ENCODE assay signal across 14 cellular contexts in the genomic region with DNA sequence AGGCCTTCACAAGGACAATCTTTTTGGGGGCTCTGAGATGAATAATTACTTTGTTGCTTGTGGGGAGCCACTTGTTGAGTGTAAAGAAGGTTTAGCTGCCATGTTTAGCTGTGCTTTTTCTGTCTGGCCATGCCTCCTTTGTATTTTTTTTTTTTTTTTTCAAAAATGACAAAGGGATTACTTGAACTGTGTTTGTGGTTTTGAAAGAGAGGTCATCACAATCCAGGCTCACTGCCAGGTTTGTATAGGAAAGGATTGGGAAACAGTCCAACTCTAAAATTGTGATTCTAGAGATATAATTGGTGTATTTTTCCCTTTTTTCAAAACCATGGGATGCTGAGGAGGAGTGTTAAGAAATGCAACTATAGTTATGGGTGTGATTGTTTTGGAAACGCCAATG. TPM values are rescaled to one million over a fixed set of nuclear protein-coding genes. Genes with fewer than 3 reads are reported as not detected.
DNase-seq lines count a peak whose midpoint lies in the region; ATAC-seq, FAIRE-seq and TF ChIP-seq lines count a peak whose summit lies in the region.
"Had no signal": no experiment of that assay in that cellular context is flagged by ENCODE, and none has a peak within 500 bp of the region (broad histone marks: within the 10 kb centered on the region; RNA-seq: fewer than 3 reads in every experiment).

No MANE protein-coding gene starts in this region.

- no peak overlapping the region for H3K9ac ChIP-seq in kidney (ENCODE audit: low read length in 2 of 2)

- intact Hi-C loops in kidney (cut with DNase I): no loop called here

- H3K27ac Mint-ChIP-seq in stimulated activated naive CD8-positive, alpha-beta T cell treated with anti-CD3 and anti-CD28 coated beads, Interleukin-15, amount 100 ng/mL, for 72 hours: peak overlapping the region in 1 of 2 donors; percentile 13
- H3K27ac Mint-ChIP-seq: activated T-cell treated with anti-CD3 and anti-CD28 coated beads, Interleukin-2, amount 50 U/mL, for 24 hours had no signal

- FAIRE-seq in kidney (lab: Jason Lieb, UNC): no peak
- FAIRE-seq: GM12878 had no signal

- H3K36me3 ChIP-seq in kidney (ENCODE audit: control insufficient read depth in 1 of 2, insufficient read depth in 2 of 2, low read length in 2 of 2): no peaks in the 10 kb centered on the region

- peak; percentile 35 for DNase-seq in GF-D8 (lab: John Stamatoyannopoulos, UW)
- DNase-seq in NCI-H1105 (lab: John Stamatoyannopoulos, UW): peak; percentile 26
- DNase-seq in amniotic epithelial cell (ENCODE audit: low read depth): peak; percentile 75
- peak; percentile 61 for DNase-seq in myocyte (ENCODE audit: low read depth)
- no peak for DNase-seq in NCI-H446 treated with DMSO at 0.1 percent for 48 hours (lab: John Stamatoyannopoulos, UW)
- no peak for DNase-seq in stimulated activated naive CD8-positive, alpha-beta T cell treated with anti-CD3 and anti-CD28 coated beads, Interleukin-15, amount 100 ng/mL, for 72 hours
- no peak for DNase-seq in kidney
- DNase-seq: activated T-cell treated with anti-CD3 and anti-CD28 coated beads, Interleukin-2, amount 50 U/mL, for 24 hours; central memory CD4-positive, alpha-beta T cell; esophagus squamous epithelium; natural killer cell; NCI-H1417 treated with DMSO at 0.1 percent for 48 hours; stimulated activated CD8-positive, alpha-beta memory T cell treated with anti-CD3 and anti-CD28 coated beads, Interleukin-4, amount 100 ng/mL, for 48 hours had no signal

- H3K27me3 Mint-ChIP-seq in stimulated activated naive CD8-positive, alpha-beta T cell treated with anti-CD3 and anti-CD28 coated beads, Interleukin-15, amount 100 ng/mL, for 72 hours: no peaks in the 10 kb centered on the region
- H3K27me3 Mint-ChIP-seq: activated T-cell treated with anti-CD3 and anti-CD28 coated beads, Interleukin-2, amount 50 U/mL, for 24 hours had no signal

- H3K4me3 Mint-ChIP-seq in stimulated activated naive CD8-positive, alpha-beta T cell treated with anti-CD3 and anti-CD28 coated beads, Interleukin-15, amount 100 ng/mL, for 72 hours: no peak overlapping the region
- H3K4me3 Mint-ChIP-seq: activated T-cell treated with anti-CD3 and anti-CD28 coated beads, Interleukin-2, amount 50 U/mL, for 24 hours; natural killer cell had no signal

- H3K4me1 ChIP-seq in kidney (ENCODE audit: control insufficient read depth in 1 of 2, insufficient read depth in 1 of 2, low read depth in 1 of 2, low read length in 2 of 2): no peaks in the 10 kb centered on the region

- H3K4me3 ChIP-seq in kidney (ENCODE audit: low read length in 2 of 2): no peak overlapping the region
- H3K4me3 ChIP-seq: esophagus squamous epithelium, GM12878 had no signal

- peaks cover 56% of the 10 kb centered on the region for H3K4me1 Mint-ChIP-seq in stimulated activated naive CD8-positive, alpha-beta T cell treated with anti-CD3 and anti-CD28 coated beads, Interleukin-15, amount 100 ng/mL, for 72 hours

- H3K9me3 ChIP-seq in kidney (ENCODE audit: control insufficient read depth in 1 of 2, low read length in 2 of 2): no peaks in the 10 kb centered on the region
- H3K9me3 ChIP-seq: esophagus squamous epithelium had no signal

- H3K9me3 Mint-ChIP-seq in stimulated activated naive CD8-positive, alpha-beta T cell treated with anti-CD3 and anti-CD28 coated beads, Interleukin-15, amount 100 ng/mL, for 72 hours: no peaks in the 10 kb centered on the region
- H3K9me3 Mint-ChIP-seq: activated T-cell treated with anti-CD3 and anti-CD28 coated beads, Interleukin-2, amount 50 U/mL, for 24 hours; natural killer cell had no signal

- no peak for TF ChIP-seq CTCF in kidney (IDR thresholded peaks at IDR 0.05; ENCODE audit: borderline replicate concordance, extremely low read depth, insufficient read depth)

- no peak for ATAC-seq in stimulated activated naive CD8-positive, alpha-beta T cell treated with anti-CD3 and anti-CD28 coated beads, Interleukin-15, amount 100 ng/mL, for 72 hours
- ATAC-seq: GM12878, natural killer cell had no signal

- no peak overlapping the region for H3K27ac ChIP-seq in kidney (ENCODE audit: low read depth in 2 of 2, low read length in 2 of 2)
- H3K27ac ChIP-seq: esophagus squamous epithelium had no signal

RNA-seq across cellular contexts. Expression of a gene that starts 4.3 kb away (rescaled TPM):
- total RNA-seq in myocyte (0.29 TPM in 1 of 2 replicates, not detected in the other), kidney (1.2 TPM)
- polyA plus RNA-seq in myocyte (2012): not detected
- polyA plus RNA-seq in kidney (ENCODE audit: insufficient read depth, low read depth, low replicate concordance): 0.73 TPM

RNA-seq across cellular contexts. Expression of a gene that starts 6.2 kb away (rescaled TPM):
- total RNA-seq in myocyte: 0.59 TPM in 1 of 2 replicates, not detected in the other
- 0.32 TPM for polyA plus RNA-seq in myocyte (2012)
- total RNA-seq in kidney: 0.72 TPM
- polyA plus RNA-seq in kidney (ENCODE audit: insufficient read depth, low read depth, low replicate concordance): 0.17 TPM

RNA-seq across cellular contexts. Expression of a gene that starts 24.1 kb away (rescaled TPM):
- total RNA-seq in myocyte (37.6 and 38.0 TPM in 2 replicates), kidney (118 TPM)
- polyA plus RNA-seq in myocyte (2012): 88.1 TPM
- 46.7 TPM for polyA plus RNA-seq in kidney (ENCODE audit: insufficient read depth, low read depth, low replicate concordance)

Comparison
In these comparisons a context has a peak if more than half of its experiments do, and no peak if none do; other contexts are left out.
1. DNase-seq: peak in GF-D8 (single experiment), NCI-H1105 (single experiment), amniotic epithelial cell (single experiment) and myocyte (single experiment); none in NCI-H446 treated with DMSO at 0.1 percent for 48 hours (single experiment), stimulated activated naive CD8-positive, alpha-beta T cell treated with anti-CD3 and anti-CD28 coated beads, Interleukin-15, amount 100 ng/mL, for 72 hours (0 of 2) and kidney (single experiment).